In the genomic region with DNA sequence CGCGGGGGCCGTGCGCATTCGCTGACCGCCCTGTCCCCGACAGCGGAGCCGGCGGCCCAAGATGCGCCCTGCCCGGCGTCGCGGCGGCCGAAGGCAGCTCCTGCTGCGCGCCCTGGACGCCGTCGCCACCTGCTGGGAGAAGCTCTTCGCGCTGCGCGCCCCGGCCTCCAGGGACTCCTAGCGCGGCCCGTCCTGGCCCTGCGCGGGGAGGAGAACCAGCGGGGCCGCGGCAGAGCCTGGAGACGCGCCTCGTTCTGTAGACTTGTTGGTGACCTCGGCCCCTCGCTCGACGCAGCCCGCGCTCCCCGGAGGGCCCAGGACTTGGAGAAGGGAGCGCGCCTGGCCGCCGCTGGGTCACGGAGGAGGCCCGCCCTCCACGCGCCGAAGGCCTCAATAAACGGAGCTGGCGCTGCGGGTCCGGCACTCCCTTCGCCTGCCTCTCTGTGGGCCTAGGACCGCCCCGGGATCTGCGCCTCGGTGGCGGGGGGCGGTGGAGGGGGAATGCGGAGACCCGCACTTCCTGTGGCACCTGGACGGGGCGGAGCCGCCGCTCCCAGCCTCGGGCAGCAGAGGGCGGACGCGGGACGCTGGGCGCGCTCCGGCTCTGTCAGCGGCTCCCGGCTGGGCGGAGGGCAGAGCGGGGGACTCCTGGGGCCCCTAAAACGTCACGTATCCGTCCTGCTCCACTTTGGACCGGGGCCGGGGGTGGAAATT, we compare ENCODE assay signal across 8 cellular contexts. TPM values are rescaled to one million over a fixed set of nuclear protein-coding genes. Genes with fewer than 3 reads are reported as not detected.
A peak's percentile ranks its signal among the peaks of the same experiment; 100 is the strongest.
DNase-seq lines count a peak whose midpoint lies in the region; ATAC-seq, FAIRE-seq and TF ChIP-seq lines count a peak whose summit lies in the region.

No MANE protein-coding gene starts in this region.

- H3K79me2 ChIP-seq in endothelial cell of umbilical vein (ENCODE audit: control insufficient read depth, insufficient read depth, low read length) = no peaks in the 10 kb centered on the region

- H3K9me1 ChIP-seq in endothelial cell of umbilical vein (replicated peaks; ENCODE audit: control insufficient read depth, extremely low read depth, insufficient read depth, low read length) = no peaks in the 10 kb centered on the region

- peak; percentile 68 for DNase-seq in A673 (ENCODE audit: low spot score)
- DNase-seq in NCI-H526 treated with DMSO at 0.1 percent for 48 hours (lab: John Stamatoyannopoulos, UW) = peak; percentile 52
- peak; percentile 84 for DNase-seq in activated CD8-positive, alpha-beta T cell treated with anti-CD3 and anti-CD28 coated beads, Interleukin-2, amount 10 ng/mL, durations not matched to agents 7 days and 5 days
- peak; percentile 96 for DNase-seq in endothelial cell of umbilical vein (ENCODE audit: low read depth, low spot score)
- peak; percentile 53 for DNase-seq in myocyte (ENCODE audit: low read depth)
- DNase-seq in stimulated activated effector memory CD8-positive, alpha-beta T cell treated with anti-CD3 and anti-CD28 coated beads, Interleukin-12 subunit alpha, Interleukin-12 subunit beta, amount 100 ng/mL, for 72 hours (ENCODE audit: low spot score in 2 of 2) = peak; percentile 75 to 88

- H3K27ac Mint-ChIP-seq in activated CD8-positive, alpha-beta T cell treated with anti-CD3 and anti-CD28 coated beads, Interleukin-2, amount 10 ng/mL, durations not matched to agents 7 days and 5 days = peak overlapping the region; percentile 78
- H3K27ac Mint-ChIP-seq in stimulated activated effector memory CD8-positive, alpha-beta T cell treated with anti-CD3 and anti-CD28 coated beads, Interleukin-12 subunit alpha, Interleukin-12 subunit beta, amount 100 ng/mL, for 72 hours = no peak overlapping the region

- no peaks in the 10 kb centered on the region for H3K27me3 Mint-ChIP-seq in activated CD8-positive, alpha-beta T cell treated with anti-CD3 and anti-CD28 coated beads, Interleukin-2, amount 10 ng/mL, durations not matched to agents 7 days and 5 days (ENCODE audit: low read depth)

- TF ChIP-seq CTCF in A673 (conservative IDR thresholded peaks at IDR 0.05; ENCODE audit: low read depth, low read length) (peak; percentile 77), endothelial cell of umbilical vein (IDR thresholded peaks at IDR 0.05; ENCODE audit: extremely low read depth in 1 of 2, insufficient read depth in 1 of 2, low read depth in 1 of 2, low read length in 2 of 2) (peak; percentile 55 to 85)

- H3K27ac ChIP-seq in A673 (ENCODE audit: low read depth, low read length, poor library complexity, severe bottlenecking) = no peak overlapping the region
- H3K27ac ChIP-seq in endothelial cell of umbilical vein (ENCODE audit: insufficient read depth, low read depth, low read length) = peak overlapping the region; percentile 25

- no peaks in the 10 kb centered on the region for H3K36me3 ChIP-seq in A673 (ENCODE audit: insufficient read depth, low read length, poor library complexity, severe bottlenecking)
- H3K36me3 ChIP-seq in endothelial cell of umbilical vein (ENCODE audit: control insufficient read depth in 2 of 2, extremely low read depth in 1 of 2, insufficient read depth in 2 of 2, low read length in 2 of 2) = no peaks in the 10 kb centered on the region

- no peak for FAIRE-seq in endothelial cell of umbilical vein (lab: Jason Lieb, UNC)

- dilution Hi-C loops in endothelial cell of umbilical vein (cut with MboI; ENCODE audit: extremely low pct_ligation_motif_present, low sequenced_read_pairs) = no loop called here

- H3K4me1 ChIP-seq in A673 (ENCODE audit: insufficient read depth, low read length, poor library complexity, severe bottlenecking) (peaks cover 17% of the 10 kb centered on the region), endothelial cell of umbilical vein (ENCODE audit: control insufficient read depth, extremely low read depth, insufficient read depth, low read length) (peaks cover 42% of the 10 kb centered on the region)

- peak overlapping the region; percentile 43 for H2AFZ ChIP-seq in endothelial cell of umbilical vein (ENCODE audit: low read depth, low read length)

- CTCF ChIA-PET in A673 (lab: Charles Lee) (interaction anchor here (0.6 kb wide), 1 partner anchor 82 kb away, joined by 3 read pairs; no protein-coding TSS in a partner anchor), endothelial cell of umbilical vein (lab: Charles Lee) (interaction anchor here (0.6 to 7.5 kb wide), 30 partner anchors 8 to 1597 kb away, joined by 3 to 412 read pairs (median 5); partner anchors contain the start of genes LKAAEAR1, OPRL1, PRPF6 and PTK6)
- CTCF ChIA-PET in activated CD8-positive, alpha-beta T cell treated with anti-CD3 and anti-CD28 coated beads, Interleukin-2, amount 10 ng/mL, durations not matched to agents 7 days and 5 days (lab: Charles Lee) = interaction anchor here (0.7 to 7.5 kb wide), 33 partner anchors 9 to 504 kb away, joined by 3 to 197 read pairs (median 7); partner anchors contain the start of genes LKAAEAR1, OPRL1, PRPF6 and RGS19

- H3K4me1 Mint-ChIP-seq in activated CD8-positive, alpha-beta T cell treated with anti-CD3 and anti-CD28 coated beads, Interleukin-2, amount 10 ng/mL, durations not matched to agents 7 days and 5 days (ENCODE audit: low read depth) = peaks cover 76% of the 10 kb centered on the region
- H3K4me1 Mint-ChIP-seq in stimulated activated effector memory CD8-positive, alpha-beta T cell treated with anti-CD3 and anti-CD28 coated beads, Interleukin-12 subunit alpha, Interleukin-12 subunit beta, amount 100 ng/mL, for 72 hours = peaks cover 39% of the 10 kb centered on the region

- no peaks in the 10 kb centered on the region for H4K20me1 ChIP-seq in endothelial cell of umbilical vein (replicated peaks; ENCODE audit: control insufficient read depth, extremely low read depth, insufficient read depth, low read length)

- peak overlapping the region; percentile 51 for H3K9ac ChIP-seq in endothelial cell of umbilical vein (replicated peaks; ENCODE audit: extremely low read depth, insufficient read depth, low read length)

- H3K9me3 ChIP-seq in A673 (ENCODE audit: low read depth, low read length, poor library complexity, severe bottlenecking) (no peaks in the 10 kb centered on the region), endothelial cell of umbilical vein (replicated peaks; ENCODE audit: control insufficient read depth, insufficient read depth, low read length) (no peaks in the 10 kb centered on the region)

- no peaks in the 10 kb centered on the region for H3K9me3 Mint-ChIP-seq in activated CD8-positive, alpha-beta T cell treated with anti-CD3 and anti-CD28 coated beads, Interleukin-2, amount 10 ng/mL, durations not matched to agents 7 days and 5 days (ENCODE audit: insufficient read depth)
- no peaks in the 10 kb centered on the region for H3K9me3 Mint-ChIP-seq in stimulated activated effector memory CD8-positive, alpha-beta T cell treated with anti-CD3 and anti-CD28 coated beads, Interleukin-12 subunit alpha, Interleukin-12 subunit beta, amount 100 ng/mL, for 72 hours

- H3K36me3 Mint-ChIP-seq in activated CD8-positive, alpha-beta T cell treated with anti-CD3 and anti-CD28 coated beads, Interleukin-2, amount 10 ng/mL, durations not matched to agents 7 days and 5 days (ENCODE audit: low read depth) = peaks cover 15% of the 10 kb centered on the region
- peaks cover 17% of the 10 kb centered on the region for H3K36me3 Mint-ChIP-seq in stimulated activated effector memory CD8-positive, alpha-beta T cell treated with anti-CD3 and anti-CD28 coated beads, Interleukin-12 subunit alpha, Interleukin-12 subunit beta, amount 100 ng/mL, for 72 hours

- POLR2A ChIA-PET in A673 (lab: Charles Lee; ENCODE audit: low non-redundant PET) = no interaction called here
- POLR2A ChIA-PET in activated CD8-positive, alpha-beta T cell treated with anti-CD3 and anti-CD28 coated beads, Interleukin-2, amount 10 ng/mL, durations not matched to agents 7 days and 5 days (lab: Charles Lee) = interaction anchor here (0.6 to 6.0 kb wide), 16 partner anchors 14 to 501 kb away, joined by 3 to 77 read pairs (median 3); partner anchors contain the start of genes LIME1, PRPF6, PTK6 and SAMD10
- POLR2A ChIA-PET in endothelial cell of umbilical vein (lab: Charles Lee) = interaction anchor here (0.6 to 2.3 kb wide), 8 partner anchors 10 to 45 kb away, joined by 3 to 21 read pairs (median 6); partner anchors contain the start of genes SOX18 and TCEA2

- ATAC-seq in GM18511 (IDR thresholded peaks at IDR 0.05; ENCODE audit: unreplicated experiment) (peak; percentile 51), HG03139 (IDR thresholded peaks at IDR 0.05; ENCODE audit: unreplicated experiment) (peak; percentile 36)
- ATAC-seq in activated CD8-positive, alpha-beta T cell treated with anti-CD3 and anti-CD28 coated beads, Interleukin-2, amount 10 ng/mL, durations not matched to agents 7 days and 5 days = peak; percentile 76
- ATAC-seq in stimulated activated effector memory CD8-positive, alpha-beta T cell treated with anti-CD3 and anti-CD28 coated beads, Interleukin-12 subunit alpha, Interleukin-12 subunit beta, amount 100 ng/mL, for 72 hours = peak; percentile 74

- H3K4me3 ChIP-seq in A673 (ENCODE audit: low read depth, low read length, poor library complexity, severe bottlenecking) = peak overlapping the region; percentile 46
- peak overlapping the region in 2 of 3 experiments; percentile 46 to 65 for H3K4me3 ChIP-seq in endothelial cell of umbilical vein (replicated peaks in 1 of 3; ENCODE audit: insufficient read depth in 1 of 3, low read depth in 1 of 3, low read length in 3 of 3)

- H3K27me3 ChIP-seq in A673 (replicated peaks; ENCODE audit: insufficient read depth, low read depth, low read length, poor library complexity) (peaks cover 50% of the 10 kb centered on the region), endothelial cell of umbilical vein (ENCODE audit: control insufficient read depth in 2 of 2, insufficient read depth in 2 of 2, low read length in 2 of 2) (no peaks in the 10 kb centered on the region)

- BruUV-seq in A673 (replicated peaks; lab: Mats Ljungman, UMichigan) (no TSS peak), endothelial cell of umbilical vein (replicated peaks; lab: Mats Ljungman, UMichigan) (TSS peak; percentile 6)

- intact Hi-C loops in A673 (cut with micrococcal nuclease; ENCODE audit: unreplicated experiment) (no loop called here), endothelial cell of umbilical vein (cut with micrococcal nuclease) (loop anchor here (1.0 kb wide), 5 partner anchors 9 to 82 kb away; partner anchors contain the start of gene PRPF6)

- H3K4me3 Mint-ChIP-seq in activated CD8-positive, alpha-beta T cell treated with anti-CD3 and anti-CD28 coated beads, Interleukin-2, amount 10 ng/mL, durations not matched to agents 7 days and 5 days = peak overlapping the region; percentile 76
- H3K4me3 Mint-ChIP-seq in stimulated activated effector memory CD8-positive, alpha-beta T cell treated with anti-CD3 and anti-CD28 coated beads, Interleukin-12 subunit alpha, Interleukin-12 subunit beta, amount 100 ng/mL, for 72 hours = peak overlapping the region; percentile 67

- TF ChIP-seq POLR2A in endothelial cell of umbilical vein (IDR thresholded peaks at IDR 0.05; ENCODE audit: low read depth, low read length) = no peak

- peak overlapping the region; percentile 48 for H3K4me2 ChIP-seq in endothelial cell of umbilical vein (ENCODE audit: insufficient read depth, low read length)

RNA-seq across cellular contexts. Expression of gene C20orf204, which starts 2.8 kb away (rescaled TPM):
- 2.4 and 2.5 TPM in 2 replicates for total RNA-seq in A673 (2021)
- 1 to 10 TPM; 6.4 to 7.6 TPM for total RNA-seq in activated CD8-positive, alpha-beta T cell treated with anti-CD3 and anti-CD28 coated beads, Interleukin-2, amount 10 ng/mL, durations not matched to agents 7 days and 5 days
- total RNA-seq in endothelial cell of umbilical vein = 5.8 and 6.0 TPM in 2 replicates
- 2.8 and 4.5 TPM in 2 replicates for polyA plus RNA-seq in endothelial cell of umbilical vein
- polyA plus RNA-seq in endothelial cell of umbilical vein (2011; cell fraction: cytosol; rRNA removed) = 0.79 and 1.2 TPM in 2 replicates
- polyA plus RNA-seq in endothelial cell of umbilical vein (2011; cell fraction: nucleus; rRNA removed) = 2.4 and 2.8 TPM in 2 replicates
- polyA plus RNA-seq in endothelial cell of umbilical vein (2012) = 0.66 and 1.6 TPM in 2 replicates
- 1.0 and 1.5 TPM in 2 replicates for polyA minus RNA-seq in endothelial cell of umbilical vein
- 1.7 TPM for polyA minus RNA-seq in endothelial cell of umbilical vein (2011; cell fraction: cytosol; rRNA and poly(A)+ RNA removed)
- polyA minus RNA-seq in endothelial cell of umbilical vein (2011; cell fraction: nucleus; rRNA and poly(A)+ RNA removed) = 2.2 and 4.4 TPM in 2 replicates
- 0.45 and 0.47 TPM in 2 replicates for total RNA-seq in myocyte
- polyA plus RNA-seq in myocyte (2012) = 0.32 TPM

RNA-seq across cellular contexts. Expression of gene SOX18, which starts 10.7 kb away (rescaled TPM):
- total RNA-seq in A673 (2021) (0.30 and 0.70 TPM in 2 replicates), endothelial cell of umbilical vein (175 and 211 TPM in 2 replicates), myocyte (not detected in 2 replicates)
- total RNA-seq in activated CD8-positive, alpha-beta T cell treated with anti-CD3 and anti-CD28 coated beads, Interleukin-2, amount 10 ng/mL, durations not matched to agents 7 days and 5 days = under 1 TPM; 0.13 to 0.21 TPM
- polyA plus RNA-seq in endothelial cell of umbilical vein = 20.9 and 21.8 TPM in 2 replicates
- polyA plus RNA-seq in endothelial cell of umbilical vein (2011; cell fraction: cytosol; rRNA removed) = 10.8 and 19.2 TPM in 2 replicates
- 9.0 and 10.9 TPM in 2 replicates for polyA plus RNA-seq in endothelial cell of umbilical vein (2011; cell fraction: nucleus; rRNA removed)
- polyA plus RNA-seq in endothelial cell of umbilical vein (2012) = 23.0 and 49.2 TPM in 2 replicates
- 3.7 and 6.5 TPM in 2 replicates for polyA minus RNA-seq in endothelial cell of umbilical vein
- 2.9 TPM for polyA minus RNA-seq in endothelial cell of umbilical vein (2011; cell fraction: cytosol; rRNA and poly(A)+ RNA removed)
- 4.4 and 13.0 TPM in 2 replicates for polyA minus RNA-seq in endothelial cell of umbilical vein (2011; cell fraction: nucleus; rRNA and poly(A)+ RNA removed)
- 0.06 TPM for polyA plus RNA-seq in myocyte (2012)

RNA-seq across cellular contexts. Expression of gene TCEA2, which starts 24.3 kb away (rescaled TPM):
- total RNA-seq in A673 (2021) (35.0 and 41.3 TPM in 2 replicates), endothelial cell of umbilical vein (65.5 and 71.3 TPM in 2 replicates), myocyte (18.9 and 21.6 TPM in 2 replicates)
- total RNA-seq in activated CD8-positive, alpha-beta T cell treated with anti-CD3 and anti-CD28 coated beads, Interleukin-2, amount 10 ng/mL, durations not matched to agents 7 days and 5 days = 10 to 100 TPM; 49.6 to 55.3 TPM
- polyA plus RNA-seq in endothelial cell of umbilical vein = 53.1 and 56.0 TPM in 2 replicates
- 37.0 and 47.4 TPM in 2 replicates for polyA plus RNA-seq in endothelial cell of umbilical vein (2011; cell fraction: cytosol; rRNA removed)
- polyA plus RNA-seq in endothelial cell of umbilical vein (2011; cell fraction: nucleus; rRNA removed) = 97.1 and 136 TPM in 2 replicates
- polyA plus RNA-seq in endothelial cell of umbilical vein (2012) = 46.9 and 80.2 TPM in 2 replicates
- polyA minus RNA-seq in endothelial cell of umbilical vein = 24.5 and 35.3 TPM in 2 replicates
- 19.4 TPM for polyA minus RNA-seq in endothelial cell of umbilical vein (2011; cell fraction: cytosol; rRNA and poly(A)+ RNA removed)
- 15.8 and 34.4 TPM in 2 replicates for polyA minus RNA-seq in endothelial cell of umbilical vein (2011; cell fraction: nucleus; rRNA and poly(A)+ RNA removed)
- 113 TPM for polyA plus RNA-seq in myocyte (2012)

RNA-seq across cellular contexts. Expression of gene RGS19, which starts 40.6 kb away (rescaled TPM):
- total RNA-seq in A673 (2021) = 14.4 and 16.4 TPM in 2 replicates
- total RNA-seq in activated CD8-positive, alpha-beta T cell treated with anti-CD3 and anti-CD28 coated beads, Interleukin-2, amount 10 ng/mL, durations not matched to agents 7 days and 5 days = 100 to 1,000 TPM; 130 to 135 TPM
- 27.8 and 28.3 TPM in 2 replicates for total RNA-seq in endothelial cell of umbilical vein
- polyA plus RNA-seq in endothelial cell of umbilical vein = 33.7 and 69.6 TPM in 2 replicates
- 21.3 and 30.8 TPM in 2 replicates for polyA plus RNA-seq in endothelial cell of umbilical vein (2011; cell fraction: cytosol; rRNA removed)
- polyA plus RNA-seq in endothelial cell of umbilical vein (2011; cell fraction: nucleus; rRNA removed) = 12.0 and 13.9 TPM in 2 replicates
- 24.7 and 27.7 TPM in 2 replicates for polyA plus RNA-seq in endothelial cell of umbilical vein (2012)
- 14.0 and 19.0 TPM in 2 replicates for polyA minus RNA-seq in endothelial cell of umbilical vein
- polyA minus RNA-seq in endothelial cell of umbilical vein (2011; cell fraction: cytosol; rRNA and poly(A)+ RNA removed) = 16.2 TPM
- 4.2 and 5.7 TPM in 2 replicates for polyA minus RNA-seq in endothelial cell of umbilical vein (2011; cell fraction: nucleus; rRNA and poly(A)+ RNA removed)
- 10.7 and 16.4 TPM in 2 replicates for total RNA-seq in myocyte
- polyA plus RNA-seq in myocyte (2012) = 14.0 TPM

RNA-seq across cellular contexts. Expression of gene OPRL1, which starts 41.1 kb away (rescaled TPM):
- total RNA-seq in A673 (2021) (0.32 and 0.46 TPM in 2 replicates), endothelial cell of umbilical vein (1.9 and 2.2 TPM in 2 replicates), myocyte (1.0 and 1.1 TPM in 2 replicates)
- 1 to 10 TPM; 1.5 to 2.0 TPM for total RNA-seq in activated CD8-positive, alpha-beta T cell treated with anti-CD3 and anti-CD28 coated beads, Interleukin-2, amount 10 ng/mL, durations not matched to agents 7 days and 5 days
- 2.0 and 2.6 TPM in 2 replicates for polyA plus RNA-seq in endothelial cell of umbilical vein
- 1.3 and 1.8 TPM in 2 replicates for polyA plus RNA-seq in endothelial cell of umbilical vein (2011; cell fraction: cytosol; rRNA removed)
- 1.8 and 2.3 TPM in 2 replicates for polyA plus RNA-seq in endothelial cell of umbilical vein (2011; cell fraction: nucleus; rRNA removed)
- polyA plus RNA-seq in endothelial cell of umbilical vein (2012) = 2.3 and 5.2 TPM in 2 replicates
- 2.3 and 3.7 TPM in 2 replicates for polyA minus RNA-seq in endothelial cell of umbilical vein
- not detected for polyA minus RNA-seq in endothelial cell of umbilical vein (2011; cell fraction: cytosol; rRNA and poly(A)+ RNA removed)
- polyA minus RNA-seq in endothelial cell of umbilical vein (2011; cell fraction: nucleus; rRNA and poly(A)+ RNA removed) = 0.43 and 0.91 TPM in 2 replicates
- polyA plus RNA-seq in myocyte (2012) = 1.5 TPM

Comparison
In these comparisons a context has a peak if more than half of its experiments do, and no peak if none do; other contexts are left out.
1. RNA of gene SOX18, which starts 10.7 kb away (total RNA-seq): 175 to 211 TPM in endothelial cell of umbilical vein; 0.30 to 0.70 TPM in A673, 0.13 to 0.21 TPM in activated CD8-positive, alpha-beta T cell treated with anti-CD3 and anti-CD28 coated beads, Interleukin-2, amount 10 ng/mL, durations not matched to agents 7 days and 5 days and not detected in myocyte; every median in the first group is over 100 times any median in the second.
2. Peak in every context shown above with its lines, with median percentiles within 50 percentile points of each other: DNase-seq and ATAC-seq.